In genomic region chr18:46519870-46520269, GRCh38 we compare ENCODE assay signal across 23 cellular contexts.
A peak's percentile ranks its signal among the peaks of the same experiment; 100 is the strongest.
DNase-seq lines count a peak whose midpoint lies in the region; TF ChIP-seq lines count a peak whose summit lies in the region.
"Had no signal": no experiment of that assay in that cellular context is flagged by ENCODE, and none has a peak within 500 bp of the region (broad histone marks: within the 10 kb centered on the region; RNA-seq: fewer than 3 reads in every experiment).

No MANE protein-coding gene starts in this region.

- no peak overlapping the region for H3K4me2 ChIP-seq in neural progenitor cell
- H3K4me2 ChIP-seq: BLaER1 had no signal

- H3K27ac Mint-ChIP-seq in neural progenitor cell (peak overlapping the region; percentile 9), osteocyte (ENCODE audit: unreplicated experiment) (no peak overlapping the region)
- H3K27ac Mint-ChIP-seq: CD14-positive monocyte; CD4-positive, alpha-beta memory T cell; CD4-positive, CD25-positive, alpha-beta regulatory T cell; CD8-positive, alpha-beta memory T cell had no signal

- in situ Hi-C loops in brain microvascular endothelial cell (cut with HindIII; ENCODE audit: low pct_ligation_motif_present, low sequenced_read_pairs): no loop called here

- H2AFZ ChIP-seq in neural progenitor cell (replicated peaks): no peak overlapping the region

- H3K27me3 ChIP-seq in neural progenitor cell (no peaks in the 10 kb centered on the region), brain microvascular endothelial cell (replicated peaks) (no peaks in the 10 kb centered on the region)
- H3K27me3 ChIP-seq in effector memory CD4-positive, alpha-beta T cell (replicated peaks; ENCODE audit: control insufficient read depth, insufficient read depth, low read length, poor library complexity, severe bottlenecking): no peaks in the 10 kb centered on the region
- H3K27me3 ChIP-seq: BE2C, BLaER1 had no signal

- H3F3A ChIP-seq in neural progenitor cell (ENCODE audit: low read depth): no peaks in the 10 kb centered on the region

- no peaks in the 10 kb centered on the region for H3K4me1 ChIP-seq in neural progenitor cell
- no peaks in the 10 kb centered on the region for H3K4me1 ChIP-seq in effector memory CD4-positive, alpha-beta T cell (ENCODE audit: control insufficient read depth, insufficient read depth, low read length, poor library complexity, severe bottlenecking)
- H3K4me1 ChIP-seq: BE2C, BLaER1 had no signal

- DNase-seq in neural progenitor cell (ENCODE audit: low spot score): no peak
- peak; percentile 53 for DNase-seq in osteocyte (ENCODE audit: extremely low spot score, unreplicated experiment)
- no peak for DNase-seq in effector memory CD4-positive, alpha-beta T cell
- DNase-seq in NCI-H146 treated with DMSO at 0.1 percent for 48 hours (lab: John Stamatoyannopoulos, UW; ENCODE audit: unreplicated experiment): no peak
- no peak for DNase-seq in brain microvascular endothelial cell
- DNase-seq: 8988T; ACHN; BE2C; C1 segment of cervical spinal cord; CD4-positive, alpha-beta memory T cell; CD4-positive, CD25-positive, alpha-beta regulatory T cell; CD8-positive, alpha-beta memory T cell; COR-L47; DMS 273 treated with DMSO at 0.1 percent for 48 hours; DMS153; DMS53; DMS79; DND-41; EL; GDM1 had no signal

- H3K9me3 ChIP-seq in neural progenitor cell (ENCODE audit: low read depth): no peaks in the 10 kb centered on the region
- H3K9me3 ChIP-seq in effector memory CD4-positive, alpha-beta T cell (ENCODE audit: control insufficient read depth, low read length): no peaks in the 10 kb centered on the region
- H3K9me3 ChIP-seq: BE2C, BLaER1 had no signal

- H3K9me3 Mint-ChIP-seq in neural progenitor cell (peaks cover 3% of the 10 kb centered on the region), osteocyte (ENCODE audit: unreplicated experiment) (no peaks in the 10 kb centered on the region)

- H3K4me3 Mint-ChIP-seq in neural progenitor cell (no peak overlapping the region), osteocyte (ENCODE audit: unreplicated experiment) (no peak overlapping the region)
- H3K4me3 Mint-ChIP-seq: CD14-positive monocyte; CD4-positive, alpha-beta memory T cell; CD4-positive, CD25-positive, alpha-beta regulatory T cell; CD8-positive, alpha-beta memory T cell had no signal

- H3K36me3 ChIP-seq in neural progenitor cell (no peaks in the 10 kb centered on the region), brain microvascular endothelial cell (replicated peaks) (no peaks in the 10 kb centered on the region)
- H3K36me3 ChIP-seq in effector memory CD4-positive, alpha-beta T cell (ENCODE audit: control insufficient read depth, insufficient read depth, low read length): no peaks in the 10 kb centered on the region
- H3K36me3 ChIP-seq: BE2C, BLaER1 had no signal

- peaks cover 3% of the 10 kb centered on the region for H4K20me1 ChIP-seq in neural progenitor cell (ENCODE audit: low read depth)
- H4K20me1 ChIP-seq: BLaER1 had no signal

- peaks cover 2% of the 10 kb centered on the region for H3K4me1 Mint-ChIP-seq in neural progenitor cell
- no peaks in the 10 kb centered on the region for H3K4me1 Mint-ChIP-seq in osteocyte (ENCODE audit: unreplicated experiment)
- H3K4me1 Mint-ChIP-seq: CD14-positive monocyte; CD4-positive, alpha-beta memory T cell; CD4-positive, CD25-positive, alpha-beta regulatory T cell; CD8-positive, alpha-beta memory T cell had no signal

- no peaks in the 10 kb centered on the region for H3K36me3 Mint-ChIP-seq in neural progenitor cell
- no peaks in the 10 kb centered on the region for H3K36me3 Mint-ChIP-seq in osteocyte (ENCODE audit: unreplicated experiment)
- H3K36me3 Mint-ChIP-seq: CD4-positive, alpha-beta memory T cell; CD4-positive, CD25-positive, alpha-beta regulatory T cell; CD8-positive, alpha-beta memory T cell had no signal

- no peak overlapping the region for H3K4me3 ChIP-seq in neural progenitor cell
- no peak overlapping the region for H3K4me3 ChIP-seq in effector memory CD4-positive, alpha-beta T cell (ENCODE audit: insufficient read depth, low read depth, low read length, poor library complexity, severe bottlenecking)
- no peak overlapping the region for H3K4me3 ChIP-seq in brain microvascular endothelial cell (ENCODE audit: low read depth, low read length)
- H3K4me3 ChIP-seq: BLaER1, GM12878 had no signal

- H3K27ac ChIP-seq in neural progenitor cell (no peak overlapping the region), brain microvascular endothelial cell (no peak overlapping the region)
- H3K27ac ChIP-seq in effector memory CD4-positive, alpha-beta T cell (ENCODE audit: insufficient read depth, low read length, poor library complexity, severe bottlenecking): no peak overlapping the region
- H3K27ac ChIP-seq: BLaER1 had no signal

- H3K9ac ChIP-seq in neural progenitor cell: no peak overlapping the region
- H3K9ac ChIP-seq: BLaER1 had no signal

- H3K79me2 ChIP-seq in neural progenitor cell (ENCODE audit: low read depth): no peaks in the 10 kb centered on the region

- TF ChIP-seq CTCF in neural progenitor cell (IDR thresholded peaks at IDR 0.05) (no peak), osteocyte (IDR thresholded peaks at IDR 0.05) (no peak), brain microvascular endothelial cell (IDR thresholded peaks at IDR 0.05; ENCODE audit: low read depth, low read length, missing control alignments) (no peak)

- peaks cover 3% of the 10 kb centered on the region for H3K27me3 Mint-ChIP-seq in neural progenitor cell (ENCODE audit: insufficient read depth, low read depth)
- peaks cover 8% of the 10 kb centered on the region for H3K27me3 Mint-ChIP-seq in osteocyte (ENCODE audit: unreplicated experiment)
